In genomic region chr1:71046891-71047634, GRCh38 we compare ENCODE assay signal across 8 cellular contexts. TPM values are rescaled to one million over a fixed set of nuclear protein-coding genes. Genes with fewer than 3 reads are reported as not detected.
DNase-seq lines count a peak whose midpoint lies in the region; ATAC-seq and TF ChIP-seq lines count a peak whose summit lies in the region.

No MANE protein-coding gene starts in this region.

- no peak overlapping the region for H3K27ac ChIP-seq in hepatocyte

- peaks cover 24% of the 10 kb centered on the region for H3K27me3 Mint-ChIP-seq in activated naive CD8-positive, alpha-beta T cell

- H3K36me3 Mint-ChIP-seq in activated naive CD8-positive, alpha-beta T cell, result no peaks in the 10 kb centered on the region

- TF ChIP-seq CTCF in GM13976 (IDR thresholded peaks at IDR 0.05; ENCODE audit: borderline replicate concordance, control extremely low read depth, extremely low read depth, insufficient read depth, missing control alignments), result no peak
- no peak for TF ChIP-seq CTCF in hepatocyte (IDR thresholded peaks at IDR 0.05; ENCODE audit: poor library complexity)

- intact Hi-C loops in sciatic nerve (cut with DNase I), result no loop called here

- H3K27me3 ChIP-seq in hepatocyte, result peaks cover 54% of the 10 kb centered on the region

- peaks cover 7% of the 10 kb centered on the region for H3K4me1 ChIP-seq in hepatocyte (ENCODE audit: insufficient read depth)

- H3K4me2 ChIP-seq in hepatocyte, result peak overlapping the region; percentile 99

- H3K4me1 Mint-ChIP-seq in activated naive CD8-positive, alpha-beta T cell (ENCODE audit: low read depth), result peaks cover 21% of the 10 kb centered on the region

- H3K4me3 Mint-ChIP-seq in activated naive CD8-positive, alpha-beta T cell, result peak overlapping the region; percentile 81

- no peaks in the 10 kb centered on the region for H4K20me1 ChIP-seq in hepatocyte (ENCODE audit: insufficient read depth, poor library complexity, severe bottlenecking)

- peak overlapping the region; percentile 54 for H3K4me3 ChIP-seq in hepatocyte

- no peaks in the 10 kb centered on the region for H3K9me2 ChIP-seq in hepatocyte (replicated peaks; ENCODE audit: insufficient read depth)

- 26% methylated on average over 65 of the region's 73 CpGs for WGBS in hepatocyte (ENCODE audit: low lambda C conversion rate, missing lambda C conversion rate)

- H3K36me3 ChIP-seq in hepatocyte (replicated peaks; ENCODE audit: insufficient read depth, low read depth), result no peaks in the 10 kb centered on the region

- no peaks in the 10 kb centered on the region for H3K79me2 ChIP-seq in hepatocyte

- DNase-seq in GM13976 (ENCODE audit: low spot score) (peak; percentile 32), hepatocyte (ENCODE audit: low spot score) (peak; percentile 24), sciatic nerve (ENCODE audit: low spot score) (no peak), RPMI8226 (no peak), pons (ENCODE audit: low spot score) (no peak)

- in situ Hi-C loops in GM13976 (cut with MboI; ENCODE audit: low sequenced_read_pairs, unreplicated experiment), result loop anchor here (25.0 kb wide), 1 partner anchor 360 kb away; no protein-coding TSS in a partner anchor

- no peaks in the 10 kb centered on the region for H3K9me3 ChIP-seq in hepatocyte (ENCODE audit: low read depth)

- peak; percentile 24 for ATAC-seq in HG03039 (IDR thresholded peaks at IDR 0.05; ENCODE audit: unreplicated experiment)
- peak; percentile 67 for ATAC-seq in sciatic nerve
- ATAC-seq in HG03025 (IDR thresholded peaks at IDR 0.05; ENCODE audit: low FRiP score, unreplicated experiment), result no peak

- H3K27ac Mint-ChIP-seq in activated naive CD8-positive, alpha-beta T cell, result no peak overlapping the region

- peak overlapping the region; percentile 81 for H2AFZ ChIP-seq in hepatocyte

- H3K9me3 Mint-ChIP-seq in activated naive CD8-positive, alpha-beta T cell (ENCODE audit: low read depth), result no peaks in the 10 kb centered on the region

RNA-seq across cellular contexts. Expression of gene PTGER3, which starts 0.6 kb away (rescaled TPM):
- total RNA-seq in hepatocyte (1.4 and 1.8 TPM in 2 replicates), sciatic nerve (4.4 TPM)
- 0.36 and 1.0 TPM in 2 replicates for polyA plus RNA-seq in hepatocyte

RNA-seq across cellular contexts. Expression of gene ZRANB2, which starts 33.8 kb away (rescaled TPM):
- total RNA-seq in hepatocyte (63.3 and 69.3 TPM in 2 replicates), sciatic nerve (119 TPM)
- polyA plus RNA-seq in hepatocyte, result 69.8 and 97.2 TPM in 2 replicates

Comparison
In these comparisons a context has a peak if more than half of its experiments do, and no peak if none do; other contexts are left out.
1. DNase-seq: peak in GM13976 (single experiment) and hepatocyte (single experiment); none in sciatic nerve (single experiment), RPMI8226 (single experiment) and pons (single experiment).